8 cellular contexts compared by ENCODE assay signal in genomic region chr5:56951131-56951945, GRCh38. TPM values are rescaled to one million over a fixed set of nuclear protein-coding genes. Genes with fewer than 3 reads are reported as not detected.
DNase-seq lines count a peak whose midpoint lies in the region; ATAC-seq lines count a peak whose summit lies in the region.

No MANE protein-coding gene starts in this region.

- no peaks in the 10 kb centered on the region for H3K27me3 ChIP-seq in endocrine pancreas (ENCODE audit: control insufficient read depth, insufficient read depth, low read length)
- H3K27me3 ChIP-seq in mononuclear cell (ENCODE audit: insufficient read depth, low read length): peaks cover 29% of the 10 kb centered on the region

- no peaks in the 10 kb centered on the region for H3K9me3 ChIP-seq in endocrine pancreas (ENCODE audit: control insufficient read depth, low read length)
- H3K9me3 ChIP-seq in mononuclear cell (ENCODE audit: low read depth, low read length): no peaks in the 10 kb centered on the region

- H3K4me3 ChIP-seq in endocrine pancreas (ENCODE audit: control insufficient read depth, insufficient read depth, low read length) (peak overlapping the region; percentile 59), mononuclear cell (ENCODE audit: low read length) (peak overlapping the region; percentile 66)

- H3K4me1 ChIP-seq in endocrine pancreas (ENCODE audit: control insufficient read depth, insufficient read depth, low read length) (peaks cover 7% of the 10 kb centered on the region), mononuclear cell (ENCODE audit: insufficient read depth, low read length) (peaks cover 20% of the 10 kb centered on the region)

- H3K9me3 Mint-ChIP-seq in stimulated activated naive CD8-positive, alpha-beta T cell treated with anti-CD3 and anti-CD28 coated beads, Interleukin-15, amount 100 ng/mL, for 72 hours: no peaks in the 10 kb centered on the region

- peak overlapping the region; percentile 41 to 92 for H3K27ac Mint-ChIP-seq in stimulated activated naive CD8-positive, alpha-beta T cell treated with anti-CD3 and anti-CD28 coated beads, Interleukin-15, amount 100 ng/mL, for 72 hours

- peak; percentile 34 for DNase-seq in ELR (ENCODE audit: low read depth)
- DNase-seq in HuH-7 (ENCODE audit: low spot score): peak; percentile 20
- peak; percentile 4 for DNase-seq in activated CD4-positive, alpha-beta T cell treated with anti-CD3 and anti-CD28 coated beads, Interleukin-2, amount 50 U/mL, for 4 hours
- DNase-seq in stimulated activated naive CD8-positive, alpha-beta T cell treated with anti-CD3 and anti-CD28 coated beads, Interleukin-15, amount 100 ng/mL, for 72 hours: peak; percentile 30 to 36
- DNase-seq in NCI-H2081 treated with DMSO at 0.1 percent for 48 hours (lab: John Stamatoyannopoulos, UW): no peak

- no peaks in the 10 kb centered on the region for H3K36me3 ChIP-seq in endocrine pancreas (ENCODE audit: control insufficient read depth, insufficient read depth, low read length)

- ATAC-seq in GM21528 (IDR thresholded peaks at IDR 0.05; ENCODE audit: low FRiP score, unreplicated experiment): peak; percentile 47
- ATAC-seq in stimulated activated naive CD8-positive, alpha-beta T cell treated with anti-CD3 and anti-CD28 coated beads, Interleukin-15, amount 100 ng/mL, for 72 hours: peak; percentile 52

- peaks cover 18% of the 10 kb centered on the region for H3K27me3 Mint-ChIP-seq in stimulated activated naive CD8-positive, alpha-beta T cell treated with anti-CD3 and anti-CD28 coated beads, Interleukin-15, amount 100 ng/mL, for 72 hours

- peaks cover 31% of the 10 kb centered on the region for H3K4me1 Mint-ChIP-seq in stimulated activated naive CD8-positive, alpha-beta T cell treated with anti-CD3 and anti-CD28 coated beads, Interleukin-15, amount 100 ng/mL, for 72 hours

- H3K4me3 Mint-ChIP-seq in stimulated activated naive CD8-positive, alpha-beta T cell treated with anti-CD3 and anti-CD28 coated beads, Interleukin-15, amount 100 ng/mL, for 72 hours: peak overlapping the region; percentile 90 to 94

- peak overlapping the region; percentile 58 for H3K9ac ChIP-seq in endocrine pancreas (ENCODE audit: control insufficient read depth, insufficient read depth, low read length)

RNA-seq across cellular contexts. Expression of gene MIER3, which starts 0.6 kb away (rescaled TPM):
- total RNA-seq in mononuclear cell: 64.3 TPM

RNA-seq across cellular contexts. Expression of gene SETD9, which starts 41.9 kb away (rescaled TPM):
- total RNA-seq in mononuclear cell: 5.6 TPM
